ENCODE assay signal across 1 cellular context in genomic region chr20:652611-653109, GRCh38.
TF ChIP-seq lines count a peak whose summit lies in the region.

No MANE protein-coding gene starts in this region.

TF ChIP-seq in HepG2, 621 proteins besides CTCF, POLR2A, EP300 and RAD21 (continued from another document):
- TF ChIP-seq, protein P1, sequence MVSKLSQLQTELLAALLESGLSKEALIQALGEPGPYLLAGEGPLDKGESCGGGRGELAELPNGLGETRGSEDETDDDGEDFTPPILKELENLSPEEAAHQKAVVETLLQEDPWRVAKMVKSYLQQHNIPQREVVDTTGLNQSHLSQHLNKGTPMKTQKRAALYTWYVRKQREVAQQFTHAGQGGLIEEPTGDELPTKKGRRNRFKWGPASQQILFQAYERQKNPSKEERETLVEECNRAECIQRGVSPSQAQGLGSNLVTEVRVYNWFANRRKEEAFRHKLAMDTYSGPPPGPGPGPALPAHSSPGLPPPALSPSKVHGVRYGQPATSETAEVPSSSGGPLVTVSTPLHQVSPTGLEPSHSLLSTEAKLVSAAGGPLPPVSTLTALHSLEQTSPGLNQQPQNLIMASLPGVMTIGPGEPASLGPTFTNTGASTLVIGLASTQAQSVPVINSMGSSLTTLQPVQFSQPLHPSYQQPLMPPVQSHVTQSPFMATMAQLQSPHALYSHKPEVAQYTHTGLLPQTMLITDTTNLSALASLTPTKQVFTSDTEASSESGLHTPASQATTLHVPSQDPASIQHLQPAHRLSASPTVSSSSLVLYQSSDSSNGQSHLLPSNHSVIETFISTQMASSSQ (IDR thresholded peaks at IDR 0.05; ENCODE audit: low read depth): no peak
- TF ChIP-seq, protein P1 (CRISPR knock-in tag; IDR thresholded peaks at IDR 0.05; ENCODE audit: borderline replicate concordance): no peak; the same call in 1 of the 2 replicates
- TF ChIP-seq PRDM4 (CRISPR knock-in tag; IDR thresholded peaks at IDR 0.05; ENCODE audit: borderline replicate concordance): no peak
- no peak for TF ChIP-seq CREB1 (IDR thresholded peaks at IDR 0.05)
- no peak for TF ChIP-seq CREB1 (CRISPR knock-in tag; IDR thresholded peaks at IDR 0.05)
- TF ChIP-seq, protein P2, sequence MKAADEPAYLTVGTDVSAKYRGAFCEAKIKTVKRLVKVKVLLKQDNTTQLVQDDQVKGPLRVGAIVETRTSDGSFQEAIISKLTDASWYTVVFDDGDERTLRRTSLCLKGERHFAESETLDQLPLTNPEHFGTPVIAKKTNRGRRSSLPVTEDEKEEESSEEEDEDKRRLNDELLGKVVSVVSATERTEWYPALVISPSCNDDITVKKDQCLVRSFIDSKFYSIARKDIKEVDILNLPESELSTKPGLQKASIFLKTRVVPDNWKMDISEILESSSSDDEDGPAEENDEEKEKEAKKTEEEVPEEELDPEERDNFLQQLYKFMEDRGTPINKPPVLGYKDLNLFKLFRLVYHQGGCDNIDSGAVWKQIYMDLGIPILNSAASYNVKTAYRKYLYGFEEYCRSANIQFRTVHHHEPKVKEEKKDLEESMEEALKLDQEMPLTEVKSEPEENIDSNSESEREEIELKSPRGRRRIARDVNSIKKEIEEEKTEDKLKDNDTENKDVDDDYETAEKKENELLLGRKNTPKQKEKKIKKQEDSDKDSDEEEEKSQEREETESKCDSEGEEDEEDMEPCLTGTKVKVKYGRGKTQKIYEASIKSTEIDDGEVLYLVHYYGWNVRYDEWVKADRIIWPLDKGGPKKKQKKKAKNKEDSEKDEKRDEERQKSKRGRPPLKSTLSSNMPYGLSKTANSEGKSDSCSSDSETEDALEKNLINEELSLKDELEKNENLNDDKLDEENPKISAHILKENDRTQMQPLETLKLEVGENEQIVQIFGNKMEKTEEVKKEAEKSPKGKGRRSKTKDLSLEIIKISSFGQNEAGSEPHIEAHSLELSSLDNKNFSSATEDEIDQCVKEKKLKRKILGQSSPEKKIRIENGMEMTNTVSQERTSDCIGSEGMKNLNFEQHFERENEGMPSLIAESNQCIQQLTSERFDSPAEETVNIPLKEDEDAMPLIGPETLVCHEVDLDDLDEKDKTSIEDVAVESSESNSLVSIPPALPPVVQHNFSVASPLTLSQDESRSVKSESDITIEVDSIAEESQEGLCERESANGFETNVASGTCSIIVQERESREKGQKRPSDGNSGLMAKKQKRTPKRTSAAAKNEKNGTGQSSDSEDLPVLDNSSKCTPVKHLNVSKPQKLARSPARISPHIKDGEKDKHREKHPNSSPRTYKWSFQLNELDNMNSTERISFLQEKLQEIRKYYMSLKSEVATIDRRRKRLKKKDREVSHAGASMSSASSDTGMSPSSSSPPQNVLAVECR (CRISPR knock-in tag; IDR thresholded peaks at IDR 0.05; ENCODE audit: borderline replicate concordance): peak; percentile 15; the same call in 1 of the 2 replicates
- no peak for TF ChIP-seq BHLHE40 (IDR thresholded peaks at IDR 0.05; ENCODE audit: low read length)
- TF ChIP-seq CCDC6 (CRISPR knock-in tag; IDR thresholded peaks at IDR 0.05): no peak
- TF ChIP-seq SMC3 (IDR thresholded peaks at IDR 0.05; ENCODE audit: low read length): no peak
- TF ChIP-seq RCOR2 (CRISPR knock-in tag; IDR thresholded peaks at IDR 0.05): peak; percentile 94
- TF ChIP-seq ZNF720 (CRISPR knock-in tag; IDR thresholded peaks at IDR 0.05): no peak
- no peak for TF ChIP-seq ZNF30 (CRISPR knock-in tag; IDR thresholded peaks at IDR 0.05)
- TF ChIP-seq ZNF124 (CRISPR knock-in tag; IDR thresholded peaks at IDR 0.05): no peak
- TF ChIP-seq ZXDC (CRISPR knock-in tag; IDR thresholded peaks at IDR 0.05): no peak; the same call in 1 of the 2 replicates
- peak; percentile 21; the same call in 1 of the 2 replicates for TF ChIP-seq BCL3 (CRISPR knock-in tag; IDR thresholded peaks at IDR 0.05)
- TF ChIP-seq REPIN1 (CRISPR knock-in tag; IDR thresholded peaks at IDR 0.05; ENCODE audit: borderline replicate concordance, low read depth): peak; percentile 20; the same call in 1 of the 2 replicates
- TF ChIP-seq, protein P3, sequence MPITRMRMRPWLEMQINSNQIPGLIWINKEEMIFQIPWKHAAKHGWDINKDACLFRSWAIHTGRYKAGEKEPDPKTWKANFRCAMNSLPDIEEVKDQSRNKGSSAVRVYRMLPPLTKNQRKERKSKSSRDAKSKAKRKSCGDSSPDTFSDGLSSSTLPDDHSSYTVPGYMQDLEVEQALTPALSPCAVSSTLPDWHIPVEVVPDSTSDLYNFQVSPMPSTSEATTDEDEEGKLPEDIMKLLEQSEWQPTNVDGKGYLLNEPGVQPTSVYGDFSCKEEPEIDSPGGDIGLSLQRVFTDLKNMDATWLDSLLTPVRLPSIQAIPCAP (CRISPR knock-in tag; IDR thresholded peaks at IDR 0.05; ENCODE audit: low read depth): 0 out of 2 replicates have a peak, but pooled peaks have one; percentile 10
- no peak for TF ChIP-seq ZNF703 (CRISPR knock-in tag; IDR thresholded peaks at IDR 0.05; ENCODE audit: borderline replicate concordance)
- no peak for TF ChIP-seq ZNF136 (CRISPR knock-in tag; IDR thresholded peaks at IDR 0.05; ENCODE audit: low read depth)
- TF ChIP-seq TOPORS (CRISPR knock-in tag; IDR thresholded peaks at IDR 0.05): peak; percentile 69; the same call in 1 of the 2 replicates
- peak; percentile 76 for TF ChIP-seq HDAC2 (CRISPR knock-in tag; IDR thresholded peaks at IDR 0.05)
- TF ChIP-seq ZNF670 (CRISPR knock-in tag; IDR thresholded peaks at IDR 0.05; ENCODE audit: borderline replicate concordance): no peak; the same call in 1 of the 2 replicates
- no peak for TF ChIP-seq THAP11 (CRISPR knock-in tag; IDR thresholded peaks at IDR 0.05)
